14 cellular contexts compared by ENCODE assay signal in the genomic region with DNA sequence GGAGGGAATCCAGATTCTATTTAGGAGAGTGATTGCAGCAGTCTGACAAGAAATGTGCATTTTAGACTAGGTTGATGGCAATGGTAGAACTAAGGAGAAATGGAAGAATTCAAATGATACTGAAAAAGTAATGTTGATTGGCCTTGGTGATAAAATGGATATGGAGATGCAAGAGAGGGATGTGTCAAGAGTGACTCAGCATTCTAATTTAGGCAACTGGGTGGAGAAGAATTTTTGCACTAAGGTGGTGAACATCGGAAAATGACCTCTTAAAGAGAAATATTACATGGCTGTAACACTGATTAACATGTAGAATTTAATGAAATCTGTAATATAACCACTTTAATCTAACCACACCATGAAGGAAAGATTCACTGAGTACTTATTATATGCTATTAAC.
"Had no signal": no experiment of that assay in that cellular context is flagged by ENCODE, and none has a peak within 500 bp of the region (broad histone marks: within the 10 kb centered on the region; RNA-seq: fewer than 3 reads in every experiment).

No MANE protein-coding gene starts in this region.

- H3K4me1 ChIP-seq: ascending aorta, transverse colon had no signal

- H3K79me2 ChIP-seq: hepatocyte had no signal

- H3K9me3 ChIP-seq: ascending aorta, neutrophil, transverse colon had no signal

- H3K36me3 ChIP-seq: ascending aorta, neutrophil, transverse colon had no signal

- H3K27me3 ChIP-seq: ascending aorta, dorsolateral prefrontal cortex, hepatocyte, neutrophil, transverse colon had no signal

- H3K4me2 ChIP-seq: hepatocyte, smooth muscle cell had no signal

- DNase-seq: activated CD4-positive, alpha-beta T cell treated with anti-CD3 and anti-CD28 coated beads for 4 hours; activated CD8-positive, alpha-beta memory T cell treated with anti-CD3 and anti-CD28 coated beads, Interleukin-2, amount 50 U/mL, for 48 hours; activated CD8-positive, alpha-beta T cell treated with anti-CD3 and anti-CD28 coated beads for 36 hours; activated naive CD4-positive, alpha-beta T cell; dorsolateral prefrontal cortex; naive B cell; T-cell; transverse colon had no signal

- H3K4me3 ChIP-seq: ascending aorta, dorsolateral prefrontal cortex, hepatocyte, smooth muscle cell, transverse colon had no signal

- H2AFZ ChIP-seq: hepatocyte had no signal

- H3K27ac ChIP-seq: ascending aorta, dorsolateral prefrontal cortex, hepatocyte, neutrophil, transverse colon had no signal

- ATAC-seq: activated CD8-positive, alpha-beta T cell treated with anti-CD3 and anti-CD28 coated beads for 36 hours; esophagus mucosa; stimulated activated memory B cell treated with anti-CD40 and anti-IgM and Interleukin-4, amounts not matched to agents 10 μg/mL and 1 μg/mL and 100 μg/mL, for 72 hours; T-cell had no signal
